ENCODE assay signal across 16 cellular contexts in the genomic region with DNA sequence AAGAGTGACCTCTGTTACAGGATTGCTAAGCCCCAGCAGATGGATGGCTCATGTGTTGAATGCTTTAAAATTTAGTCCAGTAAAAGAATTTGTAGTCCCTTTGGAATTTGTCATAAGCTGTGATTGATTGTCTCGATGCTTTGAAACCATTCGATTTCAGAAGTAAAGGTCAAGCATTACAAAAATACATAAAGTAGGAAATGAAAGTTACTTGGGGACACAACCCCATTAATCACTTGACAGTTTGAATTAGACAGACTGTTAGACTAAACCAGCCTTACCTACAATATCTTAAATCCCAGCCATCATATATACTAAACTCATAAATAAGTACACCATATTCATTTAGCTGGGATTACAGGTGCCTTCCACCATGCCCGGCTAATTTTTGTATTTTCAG.
"Had no signal": no experiment of that assay in that cellular context is flagged by ENCODE, and none has a peak within 500 bp of the region (broad histone marks: within the 10 kb centered on the region; RNA-seq: fewer than 3 reads in every experiment).

No MANE protein-coding gene starts in this region.

- DNase-seq: activated CD4-positive, alpha-beta T cell treated with anti-CD3 and anti-CD28 coated beads, Interleukin-2, amount 10 ng/mL, durations not matched to agents 7 days and 5 days; activated CD4-positive, CD25-positive, alpha-beta regulatory T cell; activated CD8-positive, alpha-beta memory T cell treated with anti-CD3 and anti-CD28 coated beads, Interleukin-2, amount 10 ng/mL, durations not matched to agents 7 days and 5 days; activated T-cell treated with anti-CD3 and anti-CD28 coated beads, Interleukin-2, amount 50 U/mL, for 72 hours; adrenal gland; esophagus squamous epithelium; foreskin fibroblast; left colon; natural killer cell; occipital lobe; psoas muscle; right lobe of liver; upper lobe of left lung had no signal

- H3K9me3 ChIP-seq: adrenal gland, esophagus squamous epithelium, psoas muscle, right lobe of liver, upper lobe of left lung had no signal

- FAIRE-seq: colon had no signal

- ATAC-seq: activated CD8-positive, alpha-beta memory T cell treated with anti-CD3 and anti-CD28 coated beads, Interleukin-2, amount 10 ng/mL, durations not matched to agents 7 days and 5 days; activated T-cell treated with anti-CD3 and anti-CD28 coated beads, Interleukin-2, amount 50 U/mL, for 72 hours; left colon; natural killer cell; psoas muscle; right lobe of liver; stimulated activated effector memory CD8-positive, alpha-beta T cell treated with anti-CD3 and anti-CD28 coated beads, Interleukin-12 subunit alpha, Interleukin-12 subunit beta, amount 100 ng/mL, for 72 hours had no signal

- H3K4me3 ChIP-seq: adrenal gland, esophagus squamous epithelium, lung, psoas muscle, right lobe of liver, upper lobe of left lung had no signal

- H3K27ac Mint-ChIP-seq: activated CD4-positive, alpha-beta T cell treated with anti-CD3 and anti-CD28 coated beads, Interleukin-2, amount 10 ng/mL, durations not matched to agents 7 days and 5 days; activated CD8-positive, alpha-beta memory T cell treated with anti-CD3 and anti-CD28 coated beads, Interleukin-2, amount 10 ng/mL, durations not matched to agents 7 days and 5 days; activated T-cell treated with anti-CD3 and anti-CD28 coated beads, Interleukin-2, amount 50 U/mL, for 72 hours; natural killer cell; stimulated activated effector memory CD8-positive, alpha-beta T cell treated with anti-CD3 and anti-CD28 coated beads, Interleukin-12 subunit alpha, Interleukin-12 subunit beta, amount 100 ng/mL, for 72 hours had no signal

- H3K4me3 Mint-ChIP-seq: activated CD4-positive, alpha-beta T cell treated with anti-CD3 and anti-CD28 coated beads, Interleukin-2, amount 10 ng/mL, durations not matched to agents 7 days and 5 days; activated CD8-positive, alpha-beta memory T cell treated with anti-CD3 and anti-CD28 coated beads, Interleukin-2, amount 10 ng/mL, durations not matched to agents 7 days and 5 days; natural killer cell; stimulated activated effector memory CD8-positive, alpha-beta T cell treated with anti-CD3 and anti-CD28 coated beads, Interleukin-12 subunit alpha, Interleukin-12 subunit beta, amount 100 ng/mL, for 72 hours had no signal

- H3K27ac ChIP-seq: adrenal gland, esophagus squamous epithelium, psoas muscle, right lobe of liver, upper lobe of left lung had no signal

- H3K27me3 Mint-ChIP-seq: activated CD4-positive, alpha-beta T cell treated with anti-CD3 and anti-CD28 coated beads, Interleukin-2, amount 10 ng/mL, durations not matched to agents 7 days and 5 days; activated CD8-positive, alpha-beta memory T cell treated with anti-CD3 and anti-CD28 coated beads, Interleukin-2, amount 10 ng/mL, durations not matched to agents 7 days and 5 days had no signal

- H3K36me3 Mint-ChIP-seq: natural killer cell had no signal

- H3K27me3 ChIP-seq: adrenal gland, esophagus squamous epithelium, right lobe of liver, upper lobe of left lung had no signal

- H3K9me3 Mint-ChIP-seq: activated CD4-positive, alpha-beta T cell treated with anti-CD3 and anti-CD28 coated beads, Interleukin-2, amount 10 ng/mL, durations not matched to agents 7 days and 5 days; activated T-cell treated with anti-CD3 and anti-CD28 coated beads, Interleukin-2, amount 50 U/mL, for 72 hours; natural killer cell; stimulated activated effector memory CD8-positive, alpha-beta T cell treated with anti-CD3 and anti-CD28 coated beads, Interleukin-12 subunit alpha, Interleukin-12 subunit beta, amount 100 ng/mL, for 72 hours had no signal
